In the genomic region with DNA sequence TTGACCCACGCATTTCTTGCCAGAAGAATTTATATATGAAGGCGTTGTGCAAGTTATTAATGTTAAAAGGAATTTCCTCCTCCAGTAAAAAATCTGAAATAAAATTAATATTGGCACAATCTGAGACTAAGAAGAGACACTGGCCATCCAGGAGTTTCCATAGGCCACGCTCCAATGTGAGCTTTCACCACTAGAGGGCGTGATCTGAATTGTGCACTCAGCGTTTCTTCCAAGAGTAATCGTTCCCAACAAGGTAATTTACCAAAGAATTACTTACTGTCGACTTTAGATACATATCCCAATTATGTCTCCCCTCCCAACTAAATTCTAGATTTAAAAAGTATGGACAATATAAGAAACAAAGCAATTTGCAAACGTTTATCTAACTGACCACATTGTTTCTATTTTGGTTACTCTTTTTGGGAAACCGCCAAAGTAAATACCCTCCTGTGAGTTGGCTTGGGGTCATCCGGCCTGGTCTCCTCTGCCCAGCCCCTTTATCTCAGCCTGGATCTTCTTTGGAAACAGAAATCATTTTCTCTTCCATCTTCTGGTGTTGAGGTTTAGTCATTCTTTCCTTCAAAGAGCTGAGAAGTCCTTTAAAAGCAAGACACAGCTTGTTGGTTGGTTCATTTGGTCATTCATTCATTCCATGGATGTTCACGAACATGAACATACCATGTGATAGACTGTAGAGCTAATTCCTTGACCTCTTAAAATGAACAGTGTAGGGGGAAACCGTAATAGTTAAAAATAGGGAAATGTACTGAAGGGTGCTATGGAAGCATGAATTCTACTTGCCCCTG, we compare ENCODE assay signal across 8 cellular contexts. TPM values are rescaled to one million over a fixed set of nuclear protein-coding genes. Genes with fewer than 3 reads are reported as not detected.
DNase-seq lines count a peak whose midpoint lies in the region; ATAC-seq and TF ChIP-seq lines count a peak whose summit lies in the region.

No MANE protein-coding gene starts in this region.

- H3K27me3 Mint-ChIP-seq in memory B cell, result no peaks in the 10 kb centered on the region

- no peak overlapping the region for H3K27ac Mint-ChIP-seq in memory B cell

- peaks cover 4% of the 10 kb centered on the region for H3K36me3 Mint-ChIP-seq in memory B cell

- H3K9me3 Mint-ChIP-seq in memory B cell, result no peaks in the 10 kb centered on the region

- peak; percentile 68 for TF ChIP-seq CTCF in coronary artery (IDR thresholded peaks at IDR 0.05)

- H3K4me1 Mint-ChIP-seq in memory B cell, result no peaks in the 10 kb centered on the region

- H3K4me3 Mint-ChIP-seq in memory B cell, result no peak overlapping the region

- DNase-seq in NCI-H446 (lab: John Stamatoyannopoulos, UW) (peak; percentile 40 to 56), NCI-H446 treated with DMSO at 0.1 percent for 48 hours (lab: John Stamatoyannopoulos, UW) (no peak), M059J (ENCODE audit: low read depth) (peak; percentile 62), UCSD-AML1 (lab: John Stamatoyannopoulos, UW; ENCODE audit: unreplicated experiment) (peak; percentile 23), coronary artery (ENCODE audit: low spot score) (no peak), memory B cell (ENCODE audit: low spot score in 2 of 2) (peak; percentile 31 to 33)
- peak; percentile 57 for DNase-seq in stimulated activated naive CD8-positive, alpha-beta T cell treated with anti-CD3 and anti-CD28 coated beads, Interleukin-15, Interleukin-2, amounts not matched to agents 100 U/mL and 50 U/mL, for 24 hours

- ATAC-seq in memory B cell (ENCODE audit: low read depth) (no peak), GM21515 (IDR thresholded peaks at IDR 0.05; ENCODE audit: unreplicated experiment) (no peak)
- no peak for ATAC-seq in stimulated activated naive CD8-positive, alpha-beta T cell treated with anti-CD3 and anti-CD28 coated beads, Interleukin-15, Interleukin-2, amounts not matched to agents 100 U/mL and 50 U/mL, for 24 hours

- no peak overlapping the region for H3K4me3 ChIP-seq in coronary artery

- H3K27ac ChIP-seq in coronary artery, result no peak overlapping the region

RNA-seq across cellular contexts. Expression of a gene that starts 26.2 kb away (rescaled TPM):
- total RNA-seq in M059J (2014; rRNA removed; shearing (Covaris generic)), result 101 and 238 TPM in 2 replicates

Comparison
In these comparisons a context has a peak if more than half of its experiments do, and no peak if none do; other contexts are left out.
1. DNase-seq: peak in NCI-H446 (2 of 2), M059J (single experiment), UCSD-AML1 (single experiment), memory B cell (2 of 2) and stimulated activated naive CD8-positive, alpha-beta T cell treated with anti-CD3 and anti-CD28 coated beads, Interleukin-15, Interleukin-2, amounts not matched to agents 100 U/mL and 50 U/mL, for 24 hours (single experiment); none in NCI-H446 treated with DMSO at 0.1 percent for 48 hours (single experiment) and coronary artery (single experiment).